Comparison of ENCODE assay signal across 12 cellular contexts in the genomic region with DNA sequence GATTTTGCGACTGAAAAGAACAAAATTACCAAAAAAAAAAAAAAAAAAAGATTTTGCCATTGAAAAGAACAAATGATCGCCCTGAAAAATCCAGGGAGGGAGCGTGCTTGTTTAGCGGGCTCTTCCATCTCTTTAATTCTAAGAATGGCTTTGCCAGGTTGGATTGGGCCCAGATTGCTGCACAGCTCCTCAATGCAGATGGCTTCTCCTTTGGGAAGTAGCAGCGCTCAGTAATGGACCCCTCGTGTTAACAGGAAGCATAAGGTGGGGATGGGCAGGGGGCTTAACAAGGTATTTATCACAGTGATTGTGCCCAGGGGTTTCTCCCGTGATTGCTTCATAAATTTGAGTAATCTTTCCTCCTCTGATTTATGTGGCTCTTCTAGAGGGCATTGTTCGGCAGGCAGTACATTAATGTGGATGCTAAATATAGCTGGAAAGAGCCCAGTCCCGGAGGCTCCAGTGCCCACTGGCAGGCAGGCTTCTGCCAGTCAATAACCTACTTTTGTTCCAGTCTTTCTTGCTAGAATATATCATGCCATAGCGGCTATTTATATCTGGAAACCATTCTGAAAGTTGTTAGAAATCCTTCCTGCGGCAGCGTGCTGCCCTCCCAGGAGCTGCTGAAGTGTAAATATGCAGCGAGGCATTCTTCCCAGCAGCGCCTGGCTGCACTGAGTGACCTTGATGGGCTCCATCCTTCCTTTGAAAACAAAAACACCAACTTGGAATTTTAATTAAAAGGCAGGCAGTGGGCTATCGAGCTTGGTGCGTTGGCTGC.
DNase-seq lines count a peak whose midpoint lies in the region; ATAC-seq, FAIRE-seq and TF ChIP-seq lines count a peak whose summit lies in the region.
"Had no signal": no experiment of that assay in that cellular context is flagged by ENCODE, and none has a peak within 500 bp of the region (broad histone marks: within the 10 kb centered on the region; RNA-seq: fewer than 3 reads in every experiment).

No MANE protein-coding gene starts in this region.

- no peak overlapping the region for H3K9ac ChIP-seq in mesenchymal stem cell (ENCODE audit: low read length)

- H3K4me2 ChIP-seq in mesenchymal stem cell (ENCODE audit: low read length, poor library complexity, severe bottlenecking): peak overlapping the region; percentile 30
- H3K4me2 ChIP-seq: PC-9 had no signal

- POLR2A ChIA-PET in GM10248 (lab: Yijun Ruan, JAX): no interaction called here

- no peak overlapping the region for H2BK120ac ChIP-seq in mesenchymal stem cell (ENCODE audit: low read depth, low read length)

- H3K18ac ChIP-seq in mesenchymal stem cell (ENCODE audit: low read depth in 1 of 2, low read length in 2 of 2): no peak overlapping the region

- H3K27me3 ChIP-seq in mesenchymal stem cell (ENCODE audit: control insufficient read depth in 1 of 2, insufficient read depth in 1 of 2, low read length in 2 of 2) (peaks cover 0 to 3% of the 10 kb centered on the region in 2 experiments), testis (no peaks in the 10 kb centered on the region)
- H3K27me3 ChIP-seq: sigmoid colon had no signal

- no peak overlapping the region for H3K14ac ChIP-seq in mesenchymal stem cell (ENCODE audit: low read length in 2 of 2)

- H3K4me3 ChIP-seq in mesenchymal stem cell (ENCODE audit: insufficient read depth in 1 of 2, low read depth in 1 of 2, low read length in 2 of 2) (no peak overlapping the region), testis (no peak overlapping the region)
- H3K4me3 ChIP-seq: PC-9 had no signal

- DNase-seq in NCI-H1417 (lab: John Stamatoyannopoulos, UW): peak in 2 of 3 experiments; percentile 39 to 46
- DNase-seq in NCI-H1417 treated with DMSO at 0.1 percent for 48 hours (lab: John Stamatoyannopoulos, UW): no peak
- DNase-seq in cerebellum (ENCODE audit: low spot score): peak; percentile 80
- DNase-seq in mesenchymal stem cell: no peak
- DNase-seq in testis: peak; percentile 20
- no peak for DNase-seq in HTR-8/SVneo (ENCODE audit: insufficient read length, low spot score)
- no peak for DNase-seq in GM10248 (ENCODE audit: extremely low spot score)
- DNase-seq: activated CD4-positive, alpha-beta T cell treated with anti-CD3 and anti-CD28 coated beads for 1 hour; activated T-cell treated with anti-CD3 and anti-CD28 coated beads, Interleukin-2, amount 50 U/mL, for 4 hours; PC-9; sigmoid colon had no signal

- no peak overlapping the region for H2BK12ac ChIP-seq in mesenchymal stem cell (ENCODE audit: low read length in 2 of 2)

- WGBS in mesenchymal stem cell: 56% methylated on average over 16 of the region's 16 CpGs
- 33 to 38% methylated on average over 16 of the region's 16 CpGs for WGBS in testis, 2 donors

- H3K27ac ChIP-seq in mesenchymal stem cell (ENCODE audit: low read length, poor library complexity, severe bottlenecking): peak overlapping the region; percentile 53
- H3K27ac ChIP-seq in testis: no peak overlapping the region
- H3K27ac ChIP-seq: PC-9 had no signal

- no peak overlapping the region for H2BK15ac ChIP-seq in mesenchymal stem cell (ENCODE audit: low read depth, poor library complexity, severe bottlenecking)

- FAIRE-seq in HTR-8/SVneo (lab: Jason Lieb, UNC): no peak

- H3K36me3 ChIP-seq in mesenchymal stem cell (ENCODE audit: control insufficient read depth in 1 of 2, insufficient read depth in 2 of 2, low read depth in 1 of 2, low read length in 2 of 2) (no peaks in the 10 kb centered on the region), testis (ENCODE audit: low read depth, missing control alignments) (no peaks in the 10 kb centered on the region)
- H3K36me3 ChIP-seq: sigmoid colon had no signal

- H3K9me3 ChIP-seq in mesenchymal stem cell (ENCODE audit: control insufficient read depth, low read length): peaks cover 5% of the 10 kb centered on the region
- H3K9me3 ChIP-seq in testis: no peaks in the 10 kb centered on the region
- H3K9me3 ChIP-seq: sigmoid colon had no signal

- no peaks in the 10 kb centered on the region for H3K79me1 ChIP-seq in mesenchymal stem cell (replicated peaks; ENCODE audit: low read length, poor library complexity, severe bottlenecking)

- no peak overlapping the region for H3K4ac ChIP-seq in mesenchymal stem cell (ENCODE audit: low read depth in 1 of 2, low read length in 2 of 2)

- no peak overlapping the region for H2AK5ac ChIP-seq in mesenchymal stem cell (ENCODE audit: low read length, severe bottlenecking)

- H2AFZ ChIP-seq in mesenchymal stem cell (ENCODE audit: low read depth, low read length): no peak overlapping the region
- H2AFZ ChIP-seq: PC-9 had no signal

- H4K91ac ChIP-seq in mesenchymal stem cell (ENCODE audit: low read length): no peak overlapping the region

- no peak overlapping the region for H3K23ac ChIP-seq in mesenchymal stem cell (ENCODE audit: low read length in 2 of 2)

- H4K8ac ChIP-seq in mesenchymal stem cell (ENCODE audit: low read length): no peak overlapping the region

- intact Hi-C loops in testis (cut with DNase I; ENCODE audit: low total_unique reads): no loop called here

- no peak for TF ChIP-seq POLR2A in testis (IDR thresholded peaks at IDR 0.05)

- CTCF ChIA-PET in GM10248 (lab: Yijun Ruan, JAX): no interaction called here

- H2BK5ac ChIP-seq in mesenchymal stem cell (ENCODE audit: low read depth, low read length, poor library complexity, severe bottlenecking): no peak overlapping the region

- TF ChIP-seq CTCF in testis (IDR thresholded peaks at IDR 0.05) (no peak), GM10248 (IDR thresholded peaks at IDR 0.05; ENCODE audit: control extremely low read depth, extremely low read depth, low read depth, missing control alignments) (no peak)

- H3K4me1 ChIP-seq in mesenchymal stem cell (ENCODE audit: control insufficient read depth, insufficient read depth, low read depth, low read length) (peaks cover 10% of the 10 kb centered on the region), testis (no peaks in the 10 kb centered on the region)

- no peak for ATAC-seq in HG02642 (IDR thresholded peaks at IDR 0.05; ENCODE audit: poor library complexity, unreplicated experiment)
- ATAC-seq: activated T-cell treated with anti-CD3 and anti-CD28 coated beads, Interleukin-2, amount 50 U/mL, for 4 hours had no signal

Comparison
In these comparisons a context has a peak if more than half of its experiments do, and no peak if none do; other contexts are left out.
1. DNase-seq: peak in NCI-H1417 (2 of 3), cerebellum (single experiment) and testis (single experiment); none in NCI-H1417 treated with DMSO at 0.1 percent for 48 hours (single experiment), mesenchymal stem cell (single experiment), HTR-8/SVneo (single experiment) and GM10248 (single experiment).